ENCODE assay signal across 14 cellular contexts in genomic region chr1:170162385-170163226, GRCh38. TPM values are rescaled to one million over a fixed set of nuclear protein-coding genes. Genes with fewer than 3 reads are reported as not detected.
DNase-seq lines count a peak whose midpoint lies in the region; FAIRE-seq and TF ChIP-seq lines count a peak whose summit lies in the region.
"Had no signal": no experiment of that assay in that cellular context is flagged by ENCODE, and none has a peak within 500 bp of the region (broad histone marks: within the 10 kb centered on the region; RNA-seq: fewer than 3 reads in every experiment).

No MANE protein-coding gene starts in this region.

- H3K4me3 Mint-ChIP-seq in mesothelial cell of epicardium: no peak overlapping the region
- H3K4me3 Mint-ChIP-seq: dendritic cell treated with granulocyte-macrophage colony-stimulating factor and Interleukin-4, amounts not matched to agents 40 ng/mL and 50 ng/mL, for 4 days had no signal

- TF ChIP-seq CTCF in AG04450 (IDR thresholded peaks at IDR 0.05; ENCODE audit: low read depth, low read length) (no peak), epithelial cell of esophagus (IDR thresholded peaks at IDR 0.05; ENCODE audit: insufficient read depth, low read depth, low read length, missing control alignments) (no peak), mesothelial cell of epicardium (IDR thresholded peaks at IDR 0.05; ENCODE audit: unreplicated experiment) (no peak)

- CTCF ChIA-PET in AG04450 (lab: Charles Lee): no interaction called here

- no peak for FAIRE-seq in GM12892 (lab: Jason Lieb, UNC)
- FAIRE-seq: GM12878 had no signal

- no peak for TF ChIP-seq POLR2A in GM12892 (IDR thresholded peaks at IDR 0.05; ENCODE audit: low read depth, low read length)

- POLR2A ChIA-PET in AG04450 (lab: Yijun Ruan, JAX): no interaction called here

- no peak overlapping the region for H3K27ac ChIP-seq in AG04450 (ENCODE audit: low read depth, low read length)

- H3K27me3 Mint-ChIP-seq in mesothelial cell of epicardium (ENCODE audit: low read depth): no peaks in the 10 kb centered on the region
- H3K27me3 Mint-ChIP-seq: dendritic cell treated with granulocyte-macrophage colony-stimulating factor and Interleukin-4, amounts not matched to agents 40 ng/mL and 50 ng/mL, for 4 days had no signal

- DNase-seq in AG04450 (ENCODE audit: low read depth, low spot score): peak; percentile 87
- peak; percentile 17 for DNase-seq in NCI-H82 treated with DMSO at 0.1 percent for 48 hours (lab: John Stamatoyannopoulos, UW; ENCODE audit: unreplicated experiment)
- DNase-seq in epithelial cell of esophagus (ENCODE audit: low read depth): peak; percentile 31
- no peak for DNase-seq in mesothelial cell of epicardium (ENCODE audit: low spot score in 2 of 2, unreplicated experiment in 2 of 2)
- DNase-seq in DMS 273 (lab: John Stamatoyannopoulos, UW; ENCODE audit: unreplicated experiment): no peak
- no peak for DNase-seq in stimulated activated CD4-positive, alpha-beta T cell treated with anti-CD3 and anti-CD28 coated beads, Interleukin-4, amount 100 ng/mL, for 24 hours
- no peak for DNase-seq in NK-92 treated with Interleukin-12 subunit alpha and Interleukin-12 subunit beta, amount 100 ng/mL, for 24 hours (lab: John Stamatoyannopoulos, UW)
- no peak for DNase-seq in GM12892 (ENCODE audit: insufficient read length)
- DNase-seq: ACHN; activated CD4-positive, alpha-beta T cell treated with anti-CD3 and anti-CD28 coated beads, Interleukin-2, amount 50 U/mL, for 1 hour; KG1 had no signal

- peak overlapping the region; percentile 64 for H3K27ac Mint-ChIP-seq in mesothelial cell of epicardium
- H3K27ac Mint-ChIP-seq: dendritic cell treated with granulocyte-macrophage colony-stimulating factor and Interleukin-4, amounts not matched to agents 40 ng/mL and 50 ng/mL, for 4 days had no signal

- no peak overlapping the region for H3K4me3 ChIP-seq in AG04450 (ENCODE audit: low read depth, low read length)
- no peak overlapping the region for H3K4me3 ChIP-seq in epithelial cell of esophagus (ENCODE audit: low read length)
- H3K4me3 ChIP-seq: GM12878 had no signal

- H3K4me1 Mint-ChIP-seq in mesothelial cell of epicardium: peaks cover 23% of the 10 kb centered on the region

- H3K27me3 ChIP-seq in AG04450 (ENCODE audit: control insufficient read depth, insufficient read depth, low read length): no peaks in the 10 kb centered on the region

- no peaks in the 10 kb centered on the region for H3K36me3 Mint-ChIP-seq in mesothelial cell of epicardium

- no peaks in the 10 kb centered on the region for H3K9me3 ChIP-seq in AG04450 (ENCODE audit: control insufficient read depth, insufficient read depth, low read length)

- H3K9me3 Mint-ChIP-seq in mesothelial cell of epicardium: peaks cover 16% of the 10 kb centered on the region

RNA-seq across cellular contexts. Expression of gene NTMT2, which starts 16.8 kb away (rescaled TPM):
- polyA plus RNA-seq in AG04450 (2011; rRNA removed): not detected in 2 replicates
- not detected in 2 replicates for polyA minus RNA-seq in AG04450 (2011; rRNA and poly(A)+ RNA removed)
- total RNA-seq in mesothelial cell of epicardium: 0.23 TPM in 1 of 3 replicates, not detected in the others
- polyA plus RNA-seq in GM12892 (2012; ENCODE audit: missing spikeins): not detected
- total RNA-seq: GM12878, mesenteric fat pad had no signal
- polyA plus RNA-seq: GM12878 had no signal

Comparison
In these comparisons a context has a peak if more than half of its experiments do, and no peak if none do; other contexts are left out.
1. DNase-seq: peak in AG04450 (single experiment), NCI-H82 treated with DMSO at 0.1 percent for 48 hours (single experiment) and epithelial cell of esophagus (single experiment); none in mesothelial cell of epicardium (0 of 2), DMS 273 (single experiment), stimulated activated CD4-positive, alpha-beta T cell treated with anti-CD3 and anti-CD28 coated beads, Interleukin-4, amount 100 ng/mL, for 24 hours (single experiment), NK-92 treated with Interleukin-12 subunit alpha and Interleukin-12 subunit beta, amount 100 ng/mL, for 24 hours (single experiment) and GM12892 (single experiment).